8 cellular contexts compared by ENCODE assay signal in genomic region chr2:105398522-105399206, GRCh38. TPM values are rescaled to one million over a fixed set of nuclear protein-coding genes. Genes with fewer than 3 reads are reported as not detected.
DNase-seq lines count a peak whose midpoint lies in the region; ATAC-seq and TF ChIP-seq lines count a peak whose summit lies in the region.

A gene with protein sequence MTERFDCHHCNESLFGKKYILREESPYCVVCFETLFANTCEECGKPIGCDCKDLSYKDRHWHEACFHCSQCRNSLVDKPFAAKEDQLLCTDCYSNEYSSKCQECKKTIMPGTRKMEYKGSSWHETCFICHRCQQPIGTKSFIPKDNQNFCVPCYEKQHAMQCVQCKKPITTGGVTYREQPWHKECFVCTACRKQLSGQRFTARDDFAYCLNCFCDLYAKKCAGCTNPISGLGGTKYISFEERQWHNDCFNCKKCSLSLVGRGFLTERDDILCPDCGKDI (minus strand): TSS chr2:105399051. CDS start chr2:105386516, 12,535 bp downstream.

- peak; percentile 99 for ATAC-seq in GM19397 (IDR thresholded peaks at IDR 0.05; ENCODE audit: unreplicated experiment)
- peak; percentile 99 for ATAC-seq in HG03520 (IDR thresholded peaks at IDR 0.05; ENCODE audit: unreplicated experiment)
- ATAC-seq in stimulated activated naive CD8-positive, alpha-beta T cell treated with anti-CD3 and anti-CD28 coated beads, Interleukin-15, amount 100 ng/mL, for 72 hours, result peak; percentile 97

- H3K27ac Mint-ChIP-seq in nephron, result peak within 1 kb of the TSS; percentile 87 to 96 (median 90)
- peak within 1 kb of the TSS; percentile 67 to 81 for H3K27ac Mint-ChIP-seq in stimulated activated naive CD8-positive, alpha-beta T cell treated with anti-CD3 and anti-CD28 coated beads, Interleukin-15, amount 100 ng/mL, for 72 hours

- H3K9me3 ChIP-seq in Peyer's patch, result no peaks in the 10 kb centered on the region

- H3K4me3 ChIP-seq in Peyer's patch, result peak within 1 kb of the TSS; percentile 50 to 80 (median 75)

- peaks cover 0 to 16% (median 6%) of the 10 kb centered on the region in 4 donors for H3K4me1 ChIP-seq in Peyer's patch

- peak within 1 kb of the TSS; percentile 39 to 95 (median 87) for H3K27ac ChIP-seq in Peyer's patch

- peaks cover 50% of the 10 kb centered on the region for H3K4me1 Mint-ChIP-seq in nephron
- peaks cover 8% of the 10 kb centered on the region for H3K4me1 Mint-ChIP-seq in stimulated activated naive CD8-positive, alpha-beta T cell treated with anti-CD3 and anti-CD28 coated beads, Interleukin-15, amount 100 ng/mL, for 72 hours

- TF ChIP-seq CTCF in Peyer's patch (IDR thresholded peaks at IDR 0.05) (peak in 4 of 6 experiments; percentile 37 to 71 (median 67)), nephron (IDR thresholded peaks at IDR 0.05; ENCODE audit: unreplicated experiment in 3 of 3) (peak; percentile 42 to 49 (median 46))

- no peaks in the 10 kb centered on the region for H3K9me3 Mint-ChIP-seq in nephron
- H3K9me3 Mint-ChIP-seq in stimulated activated naive CD8-positive, alpha-beta T cell treated with anti-CD3 and anti-CD28 coated beads, Interleukin-15, amount 100 ng/mL, for 72 hours, result no peaks in the 10 kb centered on the region

- H3K36me3 Mint-ChIP-seq in nephron (ENCODE audit: low read depth), result peaks cover 14% of the 10 kb centered on the region

- DNase-seq in CMK (ENCODE audit: low read depth) (peak; percentile 41), Peyer's patch (peak in 2 of 3 donors; percentile 81 to 86), fibroblast of peridontal ligament (ENCODE audit: extremely low read depth) (peak; percentile 80)
- peak; percentile 25 to 44 for DNase-seq in activated T-helper 1 cell treated with anti-CD3 and anti-CD28 coated beads, Interleukin-2, amount 50 U/mL, for 16 hours (ENCODE audit: low read depth in 1 of 2, low spot score in 1 of 2)
- DNase-seq in stimulated activated naive CD8-positive, alpha-beta T cell treated with anti-CD3 and anti-CD28 coated beads, Interleukin-15, amount 100 ng/mL, for 72 hours, result peak; percentile 72 to 74

- H3K36me3 ChIP-seq in Peyer's patch, result no peaks in the 10 kb centered on the region

- H3K27me3 Mint-ChIP-seq in nephron (ENCODE audit: low read depth), result peaks cover 8% of the 10 kb centered on the region
- H3K27me3 Mint-ChIP-seq in stimulated activated naive CD8-positive, alpha-beta T cell treated with anti-CD3 and anti-CD28 coated beads, Interleukin-15, amount 100 ng/mL, for 72 hours, result peaks cover 17% of the 10 kb centered on the region

- TF ChIP-seq POLR2A in Peyer's patch (IDR thresholded peaks at IDR 0.05), result peak; percentile 93 to 96

- peak within 1 kb of the TSS; percentile 94 to 96 (median 95) for H3K4me3 Mint-ChIP-seq in nephron
- peak within 1 kb of the TSS; percentile 82 to 92 for H3K4me3 Mint-ChIP-seq in stimulated activated naive CD8-positive, alpha-beta T cell treated with anti-CD3 and anti-CD28 coated beads, Interleukin-15, amount 100 ng/mL, for 72 hours

- H3K27me3 ChIP-seq in Peyer's patch, result no peaks in the 10 kb centered on the region

RNA-seq across cellular contexts. Expression of the gene that starts here (rescaled TPM):
- total RNA-seq in Peyer's patch, result 10 to 100 TPM; 41.8 to 75.9 (median 65.3) TPM

Comparison
In these comparisons a context has a peak if more than half of its experiments do, and no peak if none do; other contexts are left out.
1. Peak in every context shown above with its lines: DNase-seq, ATAC-seq, H3K4me3 ChIP-seq and H3K27ac ChIP-seq.